Comparison of ENCODE assay signal across 8 cellular contexts in genomic region chr10:12902135-12902572, GRCh38.
DNase-seq lines count a peak whose midpoint lies in the region; ATAC-seq and TF ChIP-seq lines count a peak whose summit lies in the region.

No MANE protein-coding gene starts in this region.

- POLR2A ChIA-PET in BJ (lab: Charles Lee), result no interaction called here

- ATAC-seq in GM18498 (IDR thresholded peaks at IDR 0.05; ENCODE audit: unreplicated experiment), result no peak
- ATAC-seq in HG02938 (IDR thresholded peaks at IDR 0.05; ENCODE audit: unreplicated experiment), result no peak

- no peak for DNase-seq in BJ (ENCODE audit: low read depth)
- DNase-seq in GM19240 (ENCODE audit: insufficient read length, low spot score), result peak; percentile 64
- peak; percentile 68 for DNase-seq in NCI-H748 (lab: John Stamatoyannopoulos, UW; ENCODE audit: unreplicated experiment)
- peak; percentile 66 for DNase-seq in activated CD8-positive, alpha-beta memory T cell treated with anti-CD3 and anti-CD28 coated beads, Interleukin-2, amount 50 U/mL, for 48 hours
- DNase-seq in fibroblast of the conjunctiva (ENCODE audit: low read depth), result peak; percentile 21
- peak; percentile 53 for DNase-seq in pons (ENCODE audit: low spot score)

- no peak overlapping the region for H3K4me3 ChIP-seq in BJ (ENCODE audit: low read depth, low read length)

- CTCF ChIA-PET in BJ (lab: Yijun Ruan, JAX), result interaction anchor here (0.8 to 1.3 kb wide), 6 partner anchors 9 to 638 kb away, joined by 3 to 6 read pairs (median 3); partner anchors contain the start of gene OPTN

- no peaks in the 10 kb centered on the region for H3K36me3 ChIP-seq in BJ (ENCODE audit: control insufficient read depth, insufficient read depth, low read length)

- H3K27me3 ChIP-seq in BJ (ENCODE audit: control insufficient read depth, insufficient read depth, low read length), result no peaks in the 10 kb centered on the region

- TF ChIP-seq CTCF in BJ (IDR thresholded peaks at IDR 0.05; ENCODE audit: insufficient read depth, low read depth, low read length), result peak; percentile 69
